8 cellular contexts compared by ENCODE assay signal in genomic region chr12:38906482-38907170, GRCh38. TPM values are rescaled to one million over a fixed set of nuclear protein-coding genes. Genes with fewer than 3 reads are reported as not detected.
DNase-seq lines count a peak whose midpoint lies in the region; ATAC-seq, FAIRE-seq and TF ChIP-seq lines count a peak whose summit lies in the region.

No MANE protein-coding gene starts in this region.

- H3K27me3 ChIP-seq in testis: no peaks in the 10 kb centered on the region

- intact Hi-C loops in testis (cut with DNase I; ENCODE audit: low total_unique reads): no loop called here

- H3K36me3 ChIP-seq in testis (ENCODE audit: low read depth, missing control alignments): no peaks in the 10 kb centered on the region

- DNase-seq in D721Med (ENCODE audit: insufficient read length, low spot score): peak; percentile 51
- DNase-seq in HK-2 (ENCODE audit: unreplicated experiment): peak; percentile 95
- peak; percentile 25 for DNase-seq in SIG-M5 (lab: John Stamatoyannopoulos, UW)
- peak; percentile 76 for DNase-seq in activated naive CD4-positive, alpha-beta T cell treated with Interleukin-2 at 50 U/mL for 16 hours
- peak; percentile 70 for DNase-seq in globus pallidus (ENCODE audit: low spot score)
- DNase-seq in nucleus accumbens (lab: John Stamatoyannopoulos, UW): peak in 54 of 56 donors; percentile 7 to 87 (median 66)
- peak; percentile 88 for DNase-seq in testis

- peaks cover 6% of the 10 kb centered on the region for H3K4me1 ChIP-seq in testis

- WGBS in testis, 2 donors: 0% methylated on average over 36 of the region's 36 CpGs

- peak overlapping the region; percentile 39 to 91 for H3K27ac ChIP-seq in testis

- TF ChIP-seq CTCF in D721Med (IDR thresholded peaks at IDR 0.05; ENCODE audit: insufficient read depth, missing control alignments) (peak; percentile 79), testis (IDR thresholded peaks at IDR 0.05) (peak; percentile 65 to 75 (median 68))

- FAIRE-seq in D721Med (lab: Jason Lieb, UNC): no peak

- ATAC-seq in GM19467 (IDR thresholded peaks at IDR 0.05; ENCODE audit: unreplicated experiment): peak; percentile 55

- no peaks in the 10 kb centered on the region for H3K9me3 ChIP-seq in testis

- H3K4me3 ChIP-seq in testis: peak overlapping the region; percentile 61 to 65

- TF ChIP-seq POLR2A in testis (IDR thresholded peaks at IDR 0.05): no peak

RNA-seq across cellular contexts. Expression of gene CPNE8, which starts 1.2 kb away (rescaled TPM):
- total RNA-seq in testis: 10 to 100 TPM; 12.6 to 13.1 TPM
- polyA plus RNA-seq in testis (ENCODE audit: insufficient read depth, low read depth, low replicate concordance): 9.3 TPM

Comparison
In these comparisons a context has a peak if more than half of its experiments do, and no peak if none do; other contexts are left out.
1. Peak in every context shown above with its lines: DNase-seq, ATAC-seq, H3K4me3 ChIP-seq and H3K27ac ChIP-seq.
2. DNase-seq: peak in every context shown above with its lines; median percentile 95 in HK-2; 88 in testis; 76 in activated naive CD4-positive, alpha-beta T cell treated with Interleukin-2 at 50 U/mL for 16 hours; 70 in globus pallidus; 66 in nucleus accumbens; 51 in D721Med; 25 in SIG-M5.